ENCODE assay signal across 25 cellular contexts in the genomic region with DNA sequence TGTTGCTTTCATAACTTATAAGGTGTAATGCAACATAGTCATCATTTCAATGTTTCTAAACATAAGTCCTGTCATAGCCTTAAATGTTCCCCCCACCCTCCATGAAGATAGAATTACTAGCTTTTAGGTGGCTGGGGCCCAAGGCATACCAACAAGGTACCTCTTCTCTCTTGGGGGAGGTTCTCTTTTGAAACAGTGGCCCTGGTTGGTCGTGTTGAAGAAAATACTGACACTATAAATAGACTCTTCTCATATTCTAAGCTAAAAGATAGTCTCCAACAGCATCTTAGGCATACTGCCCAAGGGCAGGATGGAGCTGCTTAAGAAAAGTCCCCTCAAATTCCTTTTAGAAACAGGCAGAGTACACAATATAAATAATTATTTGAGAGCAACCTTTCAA.
DNase-seq lines count a peak whose midpoint lies in the region; ATAC-seq and TF ChIP-seq lines count a peak whose summit lies in the region.
"Had no signal": no experiment of that assay in that cellular context is flagged by ENCODE, and none has a peak within 500 bp of the region (broad histone marks: within the 10 kb centered on the region; RNA-seq: fewer than 3 reads in every experiment).

No MANE protein-coding gene starts in this region.

- H2BK5ac ChIP-seq in H9 (ENCODE audit: insufficient read length, low read length): no peak overlapping the region

- H3K23ac ChIP-seq in H9 (ENCODE audit: insufficient read length, low read depth, low read length): no peak overlapping the region

- intact Hi-C loops in mammary epithelial cell (cut with micrococcal nuclease): no loop called here
- intact Hi-C loops in psoas muscle (cut with DNase I): no loop called here

- H3K79me1 ChIP-seq in H9 (ENCODE audit: insufficient read depth, low read depth, low read length, poor library complexity, severe bottlenecking): no peaks in the 10 kb centered on the region

- H3K4ac ChIP-seq in H9 (ENCODE audit: low read depth, low read length): no peak overlapping the region

- H3K27ac Mint-ChIP-seq in H9: no peak overlapping the region
- H3K27ac Mint-ChIP-seq: activated CD4-positive, alpha-beta memory T cell treated with anti-CD3 and anti-CD28 coated beads for 36 hours; activated naive CD8-positive, alpha-beta T cell; CD4-positive, CD25-positive, alpha-beta regulatory T cell had no signal

- H3K9me3 ChIP-seq in mammary epithelial cell (replicated peaks; ENCODE audit: insufficient read depth, low read length): no peaks in the 10 kb centered on the region
- no peaks in the 10 kb centered on the region for H3K9me3 ChIP-seq in psoas muscle
- no peaks in the 10 kb centered on the region for H3K9me3 ChIP-seq in H9 (ENCODE audit: control insufficient read depth, low read depth, low read length)
- H3K9me3 ChIP-seq: testis had no signal

- dilution Hi-C loops in mammary epithelial cell (cut with HindIII; ENCODE audit: low sequenced_read_pairs): no loop called here

- H3K27me3 Mint-ChIP-seq in H9 (ENCODE audit: low read depth): no peaks in the 10 kb centered on the region
- H3K27me3 Mint-ChIP-seq: activated CD4-positive, alpha-beta memory T cell treated with anti-CD3 and anti-CD28 coated beads for 36 hours; activated naive CD8-positive, alpha-beta T cell; activated T-helper 17 cell treated with anti-CD3 and anti-CD28 coated beads, Interleukin-2, amount 50 U/mL, for 72 hours; CD4-positive, CD25-positive, alpha-beta regulatory T cell; naive thymus-derived CD4-positive, alpha-beta T cell had no signal

- H4K91ac ChIP-seq in H9 (ENCODE audit: insufficient read length, low read depth, low read length): no peak overlapping the region

- no peak overlapping the region for H2BK12ac ChIP-seq in H9 (ENCODE audit: insufficient read length, low read depth, low read length)

- no peaks in the 10 kb centered on the region for H3K9me3 Mint-ChIP-seq in H9
- H3K9me3 Mint-ChIP-seq: activated CD4-positive, alpha-beta memory T cell treated with anti-CD3 and anti-CD28 coated beads for 36 hours; activated T-helper 17 cell treated with anti-CD3 and anti-CD28 coated beads, Interleukin-2, amount 50 U/mL, for 72 hours; CD4-positive, CD25-positive, alpha-beta regulatory T cell; naive thymus-derived CD4-positive, alpha-beta T cell had no signal

- no peak overlapping the region for H3K9ac ChIP-seq in mammary epithelial cell (ENCODE audit: insufficient read depth, low read length)
- no peak overlapping the region for H3K9ac ChIP-seq in H9 (ENCODE audit: extremely low read depth, insufficient read length, low read length)

- no peak overlapping the region for H3K4me3 Mint-ChIP-seq in H9
- H3K4me3 Mint-ChIP-seq: activated CD4-positive, alpha-beta memory T cell treated with anti-CD3 and anti-CD28 coated beads for 36 hours; activated naive CD8-positive, alpha-beta T cell; activated T-helper 17 cell treated with anti-CD3 and anti-CD28 coated beads, Interleukin-2, amount 50 U/mL, for 72 hours; CD4-positive, CD25-positive, alpha-beta regulatory T cell; naive thymus-derived CD4-positive, alpha-beta T cell had no signal

- H2BK120ac ChIP-seq in H9 (ENCODE audit: low read depth, low read length, poor library complexity, severe bottlenecking): no peak overlapping the region

- no peak overlapping the region for H2AK5ac ChIP-seq in H9 (ENCODE audit: insufficient read length, low read length)

- H3K36me3 ChIP-seq in mammary epithelial cell (ENCODE audit: insufficient read depth, low read length) (no peaks in the 10 kb centered on the region), psoas muscle (ENCODE audit: insufficient read depth in 1 of 2, low read depth in 1 of 2) (no peaks in the 10 kb centered on the region)
- H3K36me3 ChIP-seq: cardiac muscle cell had no signal

- DNase-seq in NCI-H146 (lab: John Stamatoyannopoulos, UW) (peak; percentile 26), NCI-H146 treated with DMSO at 0.1 percent for 48 hours (lab: John Stamatoyannopoulos, UW; ENCODE audit: unreplicated experiment) (no peak), NCI-H1694 (lab: John Stamatoyannopoulos, UW) (peak; percentile 34), mammary epithelial cell (peak; percentile 8), psoas muscle (no peak), H9 (no peak), GDM1 (lab: John Stamatoyannopoulos, UW) (no peak), MV-4-11 (lab: John Stamatoyannopoulos, UW) (no peak)
- DNase-seq: activated CD4-positive, alpha-beta memory T cell treated with anti-CD3 and anti-CD28 coated beads for 36 hours; activated CD8-positive, alpha-beta memory T cell treated with anti-CD3 and anti-CD28 coated beads, Interleukin-2, amount 50 U/mL, for 48 hours; anterior cingulate cortex; CD4-positive, CD25-positive, alpha-beta regulatory T cell; cortex of kidney; Kasumi-1; left ventricle myocardium superior; naive thymus-derived CD4-positive, alpha-beta T cell; NCI-H187 treated with DMSO at 0.1 percent for 48 hours; stimulated activated naive CD4-positive, alpha-beta T cell treated with Interleukin-2 at 50 U/mL for 16 hours; T-helper 1 cell; testis had no signal

- H3K14ac ChIP-seq in H9 (ENCODE audit: insufficient read depth, low read length): no peak overlapping the region

- H4K5ac ChIP-seq in H9 (ENCODE audit: insufficient read length, low read depth, low read length): no peak overlapping the region

- H3K79me2 ChIP-seq in mammary epithelial cell (ENCODE audit: insufficient read depth, low read length) (peaks cover 2% of the 10 kb centered on the region), H9 (ENCODE audit: insufficient read depth, low read length) (no peaks in the 10 kb centered on the region)

- H3K36me3 Mint-ChIP-seq in H9 (ENCODE audit: insufficient read depth in 1 of 3, low read depth in 3 of 3): no peaks in the 10 kb centered on the region; a peak in 1 of 7 replicates
- H3K36me3 Mint-ChIP-seq: activated CD4-positive, alpha-beta memory T cell treated with anti-CD3 and anti-CD28 coated beads for 36 hours; activated naive CD8-positive, alpha-beta T cell had no signal

- H3K27ac ChIP-seq in mammary epithelial cell (ENCODE audit: insufficient read depth, low read depth, low read length) (peak overlapping the region; percentile 11), psoas muscle (no peak overlapping the region), H9 (ENCODE audit: insufficient read length, low read depth, low read length) (no peak overlapping the region)
- H3K27ac ChIP-seq: cardiac muscle cell, HL-60, testis had no signal

- H4K8ac ChIP-seq in H9 (replicated peaks; ENCODE audit: insufficient read length, low read depth, low read length): no peak overlapping the region

- WGBS in mammary epithelial cell (ENCODE audit: low coverage, missing lambda C conversion rate): 0% methylated on average over 1 of the region's 1 CpG
- 4 to 7% (median 5%) methylated on average over 1 of the region's 1 CpG for WGBS in psoas muscle, 3 donors
- WGBS in H9 (ENCODE audit: extremely low coverage, insufficient read length, low lambda C conversion rate): no CpG with 5 or more reads among the region's 1 CpG

- TF ChIP-seq CTCF in mammary epithelial cell (conservative IDR thresholded peaks at IDR 0.05 in 1 of 2, IDR thresholded peaks at IDR 0.05 in 1 of 2; ENCODE audit: extremely low read depth in 1 of 2, insufficient read depth in 1 of 2, low read depth in 1 of 2, low read length in 2 of 2) (no peak), psoas muscle (IDR thresholded peaks at IDR 0.05) (no peak), H9 (conservative IDR thresholded peaks at IDR 0.05) (no peak)

- H3K27me3 ChIP-seq in mammary epithelial cell (ENCODE audit: insufficient read depth, low read length) (no peaks in the 10 kb centered on the region), psoas muscle (ENCODE audit: insufficient read depth in 3 of 3, low read length in 2 of 3) (no peaks in the 10 kb centered on the region), H9 (ENCODE audit: insufficient read depth, low read length) (no peaks in the 10 kb centered on the region)
- H3K27me3 ChIP-seq: cardiac muscle cell, testis had no signal

- no peak overlapping the region for H2BK20ac ChIP-seq in H9 (ENCODE audit: low read depth, low read length, poor library complexity, severe bottlenecking)

- peaks cover 39 to 46% of the 10 kb centered on the region in 2 experiments for H3K4me1 Mint-ChIP-seq in H9
- H3K4me1 Mint-ChIP-seq: activated T-helper 17 cell treated with anti-CD3 and anti-CD28 coated beads, Interleukin-2, amount 50 U/mL, for 72 hours had no signal

- H2AFZ ChIP-seq in mammary epithelial cell (ENCODE audit: low read depth, low read length): no peak overlapping the region
- H2AFZ ChIP-seq in H9 (ENCODE audit: low read length): no peak overlapping the region

- CTCF ChIA-PET in mammary epithelial cell (lab: Charles Lee; ENCODE audit: low non-redundant PET): interaction anchor here (1.7 kb wide), 1 partner anchor 84 kb away, joined by 6 read pairs; no protein-coding TSS in a partner anchor

- no peak overlapping the region for H2BK15ac ChIP-seq in H9 (ENCODE audit: low read depth, low read length)

- H4K20me1 ChIP-seq in mammary epithelial cell (ENCODE audit: insufficient read depth, low read length) (no peaks in the 10 kb centered on the region), H9 (ENCODE audit: control insufficient read depth, insufficient read depth, insufficient read length) (no peaks in the 10 kb centered on the region)

- H3K23me2 ChIP-seq in H9 (ENCODE audit: insufficient read length, low read depth, low read length, poor library complexity, severe bottlenecking): no peaks in the 10 kb centered on the region

- no peak overlapping the region for H3T11ph ChIP-seq in H9 (ENCODE audit: low read length)

- H3K4me1 ChIP-seq in mammary epithelial cell (ENCODE audit: insufficient read depth, low read length) (peaks cover 15% of the 10 kb centered on the region), psoas muscle (peaks cover 35% of the 10 kb centered on the region), H9 (ENCODE audit: insufficient read depth, low read length) (no peaks in the 10 kb centered on the region; the same call in 1 of the 2 replicates)
- H3K4me1 ChIP-seq: testis had no signal

- ATAC-seq in psoas muscle: peak; percentile 60 to 88 (median 64)
- ATAC-seq: activated T-helper 17 cell treated with anti-CD3 and anti-CD28 coated beads, Interleukin-2, amount 50 U/mL, for 72 hours; left ventricle myocardium superior; naive thymus-derived CD4-positive, alpha-beta T cell; Panc1 had no signal

- H3K4me2 ChIP-seq in mammary epithelial cell (ENCODE audit: insufficient read depth, low read depth, low read length): peak overlapping the region; percentile 76
- H3K4me2 ChIP-seq in H9 (ENCODE audit: insufficient read depth, insufficient read length, low read length): no peak overlapping the region

- in situ Hi-C loops in mammary epithelial cell (cut with MboI; ENCODE audit: low sequenced_read_pairs in 2 of 2): loop anchor here in 1 of 2 donors (25.0 kb wide), 1 partner anchor 318 kb away; no protein-coding TSS in a partner anchor

- no peak overlapping the region for H3K18ac ChIP-seq in H9 (ENCODE audit: insufficient read length, low read depth, low read length)

- BruUV-seq in mammary epithelial cell (replicated peaks; lab: Mats Ljungman, UMichigan): no TSS peak

- H3K56ac ChIP-seq in H9 (ENCODE audit: insufficient read length, low read depth, low read length): no peak overlapping the region

- H3K4me3 ChIP-seq in mammary epithelial cell (replicated peaks in 1 of 3; ENCODE audit: insufficient read depth in 1 of 3, low read depth in 2 of 3, low read length in 3 of 3): peak overlapping the region in 1 of 3 experiments; percentile 16
- no peak overlapping the region for H3K4me3 ChIP-seq in psoas muscle
- H3K4me3 ChIP-seq: cardiac muscle cell, testis had no signal

Comparison
In these comparisons a context has a peak if more than half of its experiments do, and no peak if none do; other contexts are left out.
1. DNase-seq: peak in NCI-H146 (single experiment), NCI-H1694 (single experiment) and mammary epithelial cell (single experiment); none in NCI-H146 treated with DMSO at 0.1 percent for 48 hours (single experiment), psoas muscle (0 of 2), H9 (single experiment), GDM1 (single experiment) and MV-4-11 (single experiment).